ENCODE assay signal across 13 cellular contexts in genomic region chr2:106158871-106159270, GRCh38. TPM values are rescaled to one million over a fixed set of nuclear protein-coding genes. Genes with fewer than 3 reads are reported as not detected.
A peak's percentile ranks its signal among the peaks of the same experiment; 100 is the strongest.
DNase-seq lines count a peak whose midpoint lies in the region; ATAC-seq and TF ChIP-seq lines count a peak whose summit lies in the region.
"Had no signal": no experiment of that assay in that cellular context is flagged by ENCODE, and none has a peak within 500 bp of the region (broad histone marks: within the 10 kb centered on the region; RNA-seq: fewer than 3 reads in every experiment).

No MANE protein-coding gene starts in this region.

- no peak for ATAC-seq in activated B cell treated with CpG ODN at 0.5 μM for 24 hours (ENCODE audit: low read depth)
- ATAC-seq in activated naive CD4-positive, alpha-beta T cell treated with anti-CD3 and anti-CD28 coated beads, Interleukin-2, amount 50 U/mL, for 72 hours = no peak
- no peak for ATAC-seq in GM18858 (IDR thresholded peaks at IDR 0.05; ENCODE audit: unreplicated experiment)
- ATAC-seq: left cardiac atrium had no signal

- H3K27ac Mint-ChIP-seq in activated CD4-positive, alpha-beta T cell treated with anti-CD3 and anti-CD28 coated beads, Interleukin-2, amount 10 ng/mL, durations not matched to agents 24 days and 14 days = peak overlapping the region; percentile 73
- H3K27ac Mint-ChIP-seq in activated B cell treated with CpG ODN at 0.5 μM for 24 hours = peak overlapping the region; percentile 89
- peak overlapping the region; percentile 88 to 96 for H3K27ac Mint-ChIP-seq in activated naive CD4-positive, alpha-beta T cell treated with anti-CD3 and anti-CD28 coated beads, Interleukin-2, amount 50 U/mL, for 72 hours

- no peak overlapping the region for H3K14ac ChIP-seq in neuronal stem cell (ENCODE audit: low read length)

- H3K36me3 ChIP-seq in spleen = peaks cover 0 to 73% (median 14%) of the 10 kb centered on the region in 6 donors
- H3K36me3 ChIP-seq in neuronal stem cell (replicated peaks in 1 of 2; ENCODE audit: control insufficient read depth in 2 of 2, insufficient read depth in 2 of 2, low read length in 2 of 2) = peaks cover 11 to 100% of the 10 kb centered on the region in 2 donors

- peaks cover 64% of the 10 kb centered on the region for H3K36me3 Mint-ChIP-seq in activated CD4-positive, alpha-beta T cell treated with anti-CD3 and anti-CD28 coated beads, Interleukin-2, amount 10 ng/mL, durations not matched to agents 24 days and 14 days (ENCODE audit: low read depth)
- peaks cover 52% of the 10 kb centered on the region for H3K36me3 Mint-ChIP-seq in activated B cell treated with CpG ODN at 0.5 μM for 24 hours (ENCODE audit: low read depth)
- peaks cover 29 to 74% of the 10 kb centered on the region in 2 donors for H3K36me3 Mint-ChIP-seq in activated naive CD4-positive, alpha-beta T cell treated with anti-CD3 and anti-CD28 coated beads, Interleukin-2, amount 50 U/mL, for 72 hours

- H3K79me1 ChIP-seq in neuronal stem cell (ENCODE audit: low read depth, low read length) = no peaks in the 10 kb centered on the region

- intact Hi-C loops in activated CD4-positive, alpha-beta T cell treated with anti-CD3 and anti-CD28 coated beads, Interleukin-2, amount 10 ng/mL, durations not matched to agents 24 days and 14 days (cut with micrococcal nuclease) = no loop called here
- intact Hi-C loops in activated B cell treated with CpG ODN at 0.5 μM for 24 hours (cut with micrococcal nuclease) (no loop called here), spleen (cut with DNase I; ENCODE audit: low total_unique reads) (no loop called here)

- no peak overlapping the region for H4K8ac ChIP-seq in neuronal stem cell (ENCODE audit: low read depth, low read length)

- H2AK5ac ChIP-seq in neuronal stem cell (ENCODE audit: low read depth, low read length) = no peak overlapping the region

- H2BK5ac ChIP-seq in neuronal stem cell (ENCODE audit: low read length) = no peak overlapping the region

- H2BK120ac ChIP-seq in neuronal stem cell (ENCODE audit: low read depth, low read length) = no peak overlapping the region

- H3K4me2 ChIP-seq in neuronal stem cell (ENCODE audit: insufficient read depth, low read length, poor library complexity, severe bottlenecking) = no peak overlapping the region

- peak overlapping the region; percentile 82 for H3K4me3 Mint-ChIP-seq in activated CD4-positive, alpha-beta T cell treated with anti-CD3 and anti-CD28 coated beads, Interleukin-2, amount 10 ng/mL, durations not matched to agents 24 days and 14 days
- peak overlapping the region; percentile 88 for H3K4me3 Mint-ChIP-seq in activated B cell treated with CpG ODN at 0.5 μM for 24 hours

- peak overlapping the region in 7 of 8 donors; percentile 72 to 92 (median 82) for H3K27ac ChIP-seq in spleen
- H3K27ac ChIP-seq in neuronal stem cell (replicated peaks; ENCODE audit: low read length) = no peak overlapping the region

- H3K4me3 ChIP-seq in spleen = peak overlapping the region in 3 of 8 donors; percentile 33 to 65 (median 34)
- no peak overlapping the region for H3K4me3 ChIP-seq in neuronal stem cell (ENCODE audit: low read length in 2 of 2)

- H3K4me1 ChIP-seq in spleen = peaks cover 7 to 74% (median 28%) of the 10 kb centered on the region in 6 donors
- H3K4me1 ChIP-seq in neuronal stem cell (ENCODE audit: control insufficient read depth in 2 of 2, insufficient read depth in 1 of 2, low read depth in 1 of 2, low read length in 2 of 2) = peaks cover 0 to under 1% of the 10 kb centered on the region in 2 donors

- H2BK15ac ChIP-seq in neuronal stem cell (ENCODE audit: low read length) = no peak overlapping the region

- peak; percentile 58 for DNase-seq in activated CD4-positive, alpha-beta T cell treated with anti-CD3 and anti-CD28 coated beads, Interleukin-2, amount 10 ng/mL, durations not matched to agents 24 days and 14 days
- DNase-seq in activated CD4-positive, alpha-beta T cell treated with anti-CD3 and anti-CD28 coated beads for 1 hour = no peak
- DNase-seq in activated B cell treated with CpG ODN at 0.5 μM for 24 hours (no peak), spleen (no peak), SIG-M5 (lab: John Stamatoyannopoulos, UW) (no peak), neuronal stem cell (ENCODE audit: low spot score) (no peak)
- no peak for DNase-seq in activated naive CD4-positive, alpha-beta T cell treated with anti-CD3 and anti-CD28 coated beads, Interleukin-2, amount 50 U/mL, for 72 hours (ENCODE audit: low spot score in 2 of 2)
- DNase-seq: dorsolateral prefrontal cortex, hippocampal formation, left cardiac atrium, NCI-H1694 treated with DMSO at 0.1 percent for 48 hours, NCI-H524 treated with DMSO at 0.1 percent for 48 hours had no signal

- H3K18ac ChIP-seq in neuronal stem cell (ENCODE audit: low read length) = no peak overlapping the region

- H3K9me3 Mint-ChIP-seq in activated CD4-positive, alpha-beta T cell treated with anti-CD3 and anti-CD28 coated beads, Interleukin-2, amount 10 ng/mL, durations not matched to agents 24 days and 14 days = peaks cover 14% of the 10 kb centered on the region
- peaks cover 4% of the 10 kb centered on the region for H3K9me3 Mint-ChIP-seq in activated B cell treated with CpG ODN at 0.5 μM for 24 hours
- peaks cover 6 to 11% of the 10 kb centered on the region in 2 donors for H3K9me3 Mint-ChIP-seq in activated naive CD4-positive, alpha-beta T cell treated with anti-CD3 and anti-CD28 coated beads, Interleukin-2, amount 50 U/mL, for 72 hours

- H3K9ac ChIP-seq in neuronal stem cell (ENCODE audit: low read depth, low read length, poor library complexity) = no peak overlapping the region

- no peaks in the 10 kb centered on the region for H3K27me3 Mint-ChIP-seq in activated CD4-positive, alpha-beta T cell treated with anti-CD3 and anti-CD28 coated beads, Interleukin-2, amount 10 ng/mL, durations not matched to agents 24 days and 14 days
- no peaks in the 10 kb centered on the region for H3K27me3 Mint-ChIP-seq in activated B cell treated with CpG ODN at 0.5 μM for 24 hours

- H3K9me3 ChIP-seq in spleen = peaks cover 0 to 17% (median 13%) of the 10 kb centered on the region in 8 donors
- H3K9me3 ChIP-seq in neuronal stem cell (replicated peaks in 1 of 2; ENCODE audit: control insufficient read depth in 2 of 2, insufficient read depth in 1 of 2, low read depth in 1 of 2, low read length in 2 of 2) = peaks cover 7 to 23% of the 10 kb centered on the region in 2 donors

- H3K23ac ChIP-seq in neuronal stem cell (ENCODE audit: low read depth, low read length, poor library complexity) = no peak overlapping the region

- no peaks in the 10 kb centered on the region for H3K27me3 ChIP-seq in spleen (replicated peaks in 1 of 7)
- H3K27me3 ChIP-seq in neuronal stem cell (ENCODE audit: control insufficient read depth in 3 of 3, insufficient read depth in 3 of 3, low read depth in 1 of 3, low read length in 3 of 3) = no peaks in the 10 kb centered on the region
- H3K27me3 ChIP-seq: dorsolateral prefrontal cortex had no signal

- H2AFZ ChIP-seq in neuronal stem cell (ENCODE audit: low read length) = no peak overlapping the region

- TF ChIP-seq POLR2A in spleen (IDR thresholded peaks at IDR 0.05) = no peak

- TF ChIP-seq CTCF in activated B cell treated with CpG ODN at 0.5 μM for 24 hours (IDR thresholded peaks at IDR 0.05) = no peak
- TF ChIP-seq CTCF in spleen (IDR thresholded peaks at IDR 0.05 in 8 of 11, conservative IDR thresholded peaks at IDR 0.05 in 3 of 11) = no peak

- H3K4me1 Mint-ChIP-seq in activated CD4-positive, alpha-beta T cell treated with anti-CD3 and anti-CD28 coated beads, Interleukin-2, amount 10 ng/mL, durations not matched to agents 24 days and 14 days = peaks cover 45% of the 10 kb centered on the region
- peaks cover 58% of the 10 kb centered on the region for H3K4me1 Mint-ChIP-seq in activated B cell treated with CpG ODN at 0.5 μM for 24 hours

- 55 to 80% (median 70%) methylated on average over 10 of the region's 10 CpGs for WGBS in spleen, 5 donors
- no CpG with 5 or more reads among the region's 10 CpGs for WGBS in neuronal stem cell (ENCODE audit: extremely low coverage in 2 of 2, insufficient read length in 2 of 2, insufficient replicate concordance in 1 of 2), 2 donors

- CTCF ChIA-PET in activated B cell treated with CpG ODN at 0.5 μM for 24 hours (lab: Charles Lee) = interaction anchor here (1.1 to 1.5 kb wide), 2 partner anchors 20 to 55 kb away, joined by 3 to 6 read pairs; no protein-coding TSS in a partner anchor

- H2BK12ac ChIP-seq in neuronal stem cell (ENCODE audit: low read length) = no peak overlapping the region

- no peak overlapping the region for H3K4ac ChIP-seq in neuronal stem cell (ENCODE audit: low read length)

- no peak overlapping the region for H4K91ac ChIP-seq in neuronal stem cell (ENCODE audit: low read depth, low read length, poor library complexity)

- POLR2A ChIA-PET in activated B cell treated with CpG ODN at 0.5 μM for 24 hours (lab: Charles Lee) = interaction anchor here (1.3 kb wide), 1 partner anchor 34 kb away, joined by 3 read pairs; no protein-coding TSS in a partner anchor

RNA-seq across cellular contexts. Expression of gene UXS1, which starts 35.2 kb away (rescaled TPM):
- 34.9 and 37.6 TPM in 2 replicates for total RNA-seq in activated CD4-positive, alpha-beta T cell treated with anti-CD3 and anti-CD28 coated beads, Interleukin-2, amount 10 ng/mL, durations not matched to agents 24 days and 14 days
- total RNA-seq in activated B cell treated with CpG ODN at 0.5 μM for 24 hours (20.0 and 24.2 TPM in 2 replicates), spleen (10 to 100 TPM; 32.1 to 60.1 (median 44.3) TPM)
- total RNA-seq in activated naive CD4-positive, alpha-beta T cell treated with anti-CD3 and anti-CD28 coated beads, Interleukin-2, amount 50 U/mL, for 72 hours = 10 to 100 TPM; 37.0 to 59.5 TPM
- polyA plus RNA-seq in spleen = 10 to 100 TPM in 2 of 3 donors, 1 to 10 TPM in 1; 9.5 to 14.1 (median 13.0) TPM
- 47.7 TPM for polyA plus RNA-seq in neuronal stem cell (2013, experiment 1 of 2)
- polyA plus RNA-seq in neuronal stem cell (2013, experiment 2 of 2) = 48.4 TPM
